23 cellular contexts compared by ENCODE assay signal in genomic region chr5:83375049-83375710, GRCh38.
DNase-seq lines count a peak whose midpoint lies in the region; TF ChIP-seq lines count a peak whose summit lies in the region.
"Had no signal": no experiment of that assay in that cellular context is flagged by ENCODE, and none has a peak within 500 bp of the region (broad histone marks: within the 10 kb centered on the region; RNA-seq: fewer than 3 reads in every experiment).

No MANE protein-coding gene starts in this region.

- H3K27ac ChIP-seq in ascending aorta, result peak overlapping the region; percentile 37 to 74
- H3K27ac ChIP-seq in uterus, result peak overlapping the region in 1 of 2 donors; percentile 47
- H3K27ac ChIP-seq in adrenal gland, result no peak overlapping the region
- H3K27ac ChIP-seq: SK-N-MC, upper lobe of right lung had no signal

- no peaks in the 10 kb centered on the region for H3K27me3 ChIP-seq in ascending aorta
- no peaks in the 10 kb centered on the region for H3K27me3 ChIP-seq in uterus
- H3K27me3 ChIP-seq in MG63, result no peaks in the 10 kb centered on the region
- H3K27me3 ChIP-seq in adrenal gland, result no peaks in the 10 kb centered on the region
- H3K27me3 ChIP-seq: upper lobe of right lung had no signal

- H3K36me3 Mint-ChIP-seq in nephron progenitor cell (ENCODE audit: low read depth), result no peaks in the 10 kb centered on the region
- H3K36me3 Mint-ChIP-seq: activated naive CD8-positive, alpha-beta T cell; CD4-positive, alpha-beta memory T cell; naive thymus-derived CD4-positive, alpha-beta T cell had no signal

- TF ChIP-seq CTCF in AG10803 (conservative IDR thresholded peaks at IDR 0.05; ENCODE audit: low read length), result no peak
- TF ChIP-seq CTCF in ascending aorta (IDR thresholded peaks at IDR 0.05), result no peak
- no peak for TF ChIP-seq CTCF in nephron progenitor cell (IDR thresholded peaks at IDR 0.05)
- TF ChIP-seq CTCF in uterus (IDR thresholded peaks at IDR 0.05), result no peak
- TF ChIP-seq CTCF in adrenal gland (IDR thresholded peaks at IDR 0.05), result no peak

- no peak overlapping the region for H3K4me3 Mint-ChIP-seq in nephron progenitor cell
- H3K4me3 Mint-ChIP-seq: activated CD4-positive, alpha-beta T cell treated with anti-CD3 and anti-CD28 coated beads, Interleukin-2, amount 10 ng/mL, durations not matched to agents 7 days and 5 days; activated naive CD8-positive, alpha-beta T cell; CD4-positive, alpha-beta memory T cell; naive thymus-derived CD4-positive, alpha-beta T cell had no signal

- peaks cover 10% of the 10 kb centered on the region for H3K4me1 Mint-ChIP-seq in nephron progenitor cell
- H3K4me1 Mint-ChIP-seq: activated CD4-positive, alpha-beta T cell treated with anti-CD3 and anti-CD28 coated beads, Interleukin-2, amount 10 ng/mL, durations not matched to agents 7 days and 5 days; CD4-positive, alpha-beta memory T cell had no signal

- H3K9me3 ChIP-seq in ascending aorta, result no peaks in the 10 kb centered on the region
- no peaks in the 10 kb centered on the region for H3K9me3 ChIP-seq in uterus
- H3K9me3 ChIP-seq in MG63, result no peaks in the 10 kb centered on the region
- no peaks in the 10 kb centered on the region for H3K9me3 ChIP-seq in adrenal gland (replicated peaks in 1 of 3)
- H3K9me3 ChIP-seq: upper lobe of right lung had no signal

- peak overlapping the region; percentile 20 for H3K27ac Mint-ChIP-seq in nephron progenitor cell
- H3K27ac Mint-ChIP-seq: activated CD4-positive, alpha-beta T cell treated with anti-CD3 and anti-CD28 coated beads, Interleukin-2, amount 10 ng/mL, durations not matched to agents 7 days and 5 days; activated naive CD8-positive, alpha-beta T cell; CD4-positive, alpha-beta memory T cell; naive thymus-derived CD4-positive, alpha-beta T cell had no signal

- 72 to 89% (median 87%) methylated on average over 3 of the region's 3 CpGs for WGBS in adrenal gland, 4 donors

- DNase-seq in AG10803 (ENCODE audit: low read depth) (peak; percentile 59), ascending aorta (ENCODE audit: low spot score in 2 of 2) (no peak), foreskin melanocyte (peak; percentile 79), nephron progenitor cell (no peak), uterus (no peak), DMS79 treated with DMSO at 0.1 percent for 48 hours (lab: John Stamatoyannopoulos, UW) (no peak), MG63 (no peak), adrenal gland (no peak)
- DNase-seq: activated CD4-positive, alpha-beta T cell treated with anti-CD3 and anti-CD28 coated beads, Interleukin-2, amount 10 ng/mL, durations not matched to agents 7 days and 5 days; activated T-cell treated with anti-CD3 and anti-CD28 coated beads for 4 hours; CD4-positive, alpha-beta memory T cell; DMS79; effector CD8-positive, alpha-beta T cell; KBM-7; naive thymus-derived CD4-positive, alpha-beta T cell; NCI-H1048; NCI-H2107; NCI-H526; stimulated activated CD4-positive, alpha-beta T cell treated with anti-CD3 and anti-CD28 coated beads, Interleukin-15, amount 100 ng/mL, for 24 hours; stimulated activated naive CD4-positive, alpha-beta T cell; upper lobe of right lung had no signal

- H3K9me3 Mint-ChIP-seq in nephron progenitor cell, result no peaks in the 10 kb centered on the region
- H3K9me3 Mint-ChIP-seq: activated CD4-positive, alpha-beta T cell treated with anti-CD3 and anti-CD28 coated beads, Interleukin-2, amount 10 ng/mL, durations not matched to agents 7 days and 5 days had no signal

- H3K27me3 Mint-ChIP-seq in nephron progenitor cell (ENCODE audit: low read depth, poor library complexity), result peaks cover 3% of the 10 kb centered on the region
- H3K27me3 Mint-ChIP-seq: activated naive CD8-positive, alpha-beta T cell had no signal

- no peak for TF ChIP-seq POLR2A in uterus (IDR thresholded peaks at IDR 0.05)
- TF ChIP-seq POLR2A in adrenal gland (IDR thresholded peaks at IDR 0.05), result no peak

- H3K4me3 ChIP-seq in AG10803 (ENCODE audit: low read length), result no peak overlapping the region
- H3K4me3 ChIP-seq in ascending aorta, result no peak overlapping the region
- no peak overlapping the region for H3K4me3 ChIP-seq in uterus
- H3K4me3 ChIP-seq in MG63, result no peak overlapping the region
- H3K4me3 ChIP-seq in adrenal gland, result no peak overlapping the region
- H3K4me3 ChIP-seq: SK-N-MC, upper lobe of right lung had no signal

- H3K36me3 ChIP-seq in ascending aorta (no peaks in the 10 kb centered on the region), uterus (no peaks in the 10 kb centered on the region), MG63 (no peaks in the 10 kb centered on the region), adrenal gland (replicated peaks in 1 of 2) (no peaks in the 10 kb centered on the region)
- H3K36me3 ChIP-seq: upper lobe of right lung had no signal

- intact Hi-C loops in ascending aorta (cut with DNase I), result no loop called here
- intact Hi-C loops in uterus (cut with DNase I; ENCODE audit: low total_unique reads), result no loop called here
- intact Hi-C loops in adrenal gland (cut with DNase I), result no loop called here

- H3K4me1 ChIP-seq in ascending aorta, result peaks cover 0 to 4% of the 10 kb centered on the region in 2 donors
- H3K4me1 ChIP-seq in uterus, result no peaks in the 10 kb centered on the region
- no peaks in the 10 kb centered on the region for H3K4me1 ChIP-seq in adrenal gland (replicated peaks in 1 of 2)
- H3K4me1 ChIP-seq: upper lobe of right lung had no signal

Comparison
In these comparisons a context has a peak if more than half of its experiments do, and no peak if none do; other contexts are left out.
1. DNase-seq: peak in AG10803 (single experiment) and foreskin melanocyte (single experiment); none in ascending aorta (0 of 2), nephron progenitor cell (single experiment), uterus (0 of 2), DMS79 treated with DMSO at 0.1 percent for 48 hours (single experiment), MG63 (single experiment) and adrenal gland (0 of 7).
2. H3K27ac ChIP-seq: peak in ascending aorta (2 of 2); none in adrenal gland (0 of 5).